ENCODE assay signal across 20 cellular contexts in genomic region chr1:232274999-232275706, GRCh38.
"Had no signal": no experiment of that assay in that cellular context is flagged by ENCODE, and none has a peak within 500 bp of the region (broad histone marks: within the 10 kb centered on the region; RNA-seq: fewer than 3 reads in every experiment).

No MANE protein-coding gene starts in this region.

- H3K9me3 Mint-ChIP-seq: dendritic cell treated with granulocyte-macrophage colony-stimulating factor and Interleukin-4, amounts not matched to agents 40 ng/mL and 50 ng/mL, for 4 days; naive thymus-derived CD8-positive, alpha-beta T cell; stimulated activated effector memory CD8-positive, alpha-beta T cell treated with anti-CD3 and anti-CD28 coated beads, Interleukin-12 subunit alpha, Interleukin-12 subunit beta, amount 100 ng/mL, for 72 hours; type B pancreatic cell had no signal

- DNase-seq: central memory CD4-positive, alpha-beta T cell; effector memory CD4-positive, alpha-beta T cell; left lung; midbrain; naive thymus-derived CD8-positive, alpha-beta T cell; pancreas; stimulated activated CD4-positive, alpha-beta T cell treated with anti-CD3 and anti-CD28 coated beads, Interleukin-2, amount 100 ng/mL, for 24 hours; stimulated activated CD4-positive, alpha-beta T cell treated with anti-CD3 and anti-CD28 coated beads, Interleukin-4, amount 100 ng/mL, for 24 hours; stimulated activated naive CD8-positive, alpha-beta T cell treated with anti-CD3 and anti-CD28 coated beads, Interleukin-15, Interleukin-2, amounts not matched to agents 100 U/mL and 50 U/mL, for 24 hours; substantia nigra; testis had no signal

- H3K36me3 Mint-ChIP-seq: naive thymus-derived CD8-positive, alpha-beta T cell; stimulated activated effector memory CD8-positive, alpha-beta T cell treated with anti-CD3 and anti-CD28 coated beads, Interleukin-12 subunit alpha, Interleukin-12 subunit beta, amount 100 ng/mL, for 72 hours; type B pancreatic cell had no signal

- H3K4me3 Mint-ChIP-seq: dendritic cell treated with granulocyte-macrophage colony-stimulating factor and Interleukin-4, amounts not matched to agents 40 ng/mL and 50 ng/mL, for 4 days; naive thymus-derived CD8-positive, alpha-beta T cell; neural crest cell; stimulated activated effector memory CD8-positive, alpha-beta T cell treated with anti-CD3 and anti-CD28 coated beads, Interleukin-12 subunit alpha, Interleukin-12 subunit beta, amount 100 ng/mL, for 72 hours; type B pancreatic cell had no signal

- H3K27ac Mint-ChIP-seq: dendritic cell treated with granulocyte-macrophage colony-stimulating factor and Interleukin-4, amounts not matched to agents 40 ng/mL and 50 ng/mL, for 4 days; naive thymus-derived CD8-positive, alpha-beta T cell; stimulated activated effector memory CD8-positive, alpha-beta T cell treated with anti-CD3 and anti-CD28 coated beads, Interleukin-12 subunit alpha, Interleukin-12 subunit beta, amount 100 ng/mL, for 72 hours; type B pancreatic cell had no signal

- H3K27me3 ChIP-seq: esophagus muscularis mucosa, foreskin keratinocyte, gastroesophageal sphincter, left lung, pancreas, testis, tibial artery had no signal

- H3K27ac ChIP-seq: esophagus muscularis mucosa, foreskin keratinocyte, gastroesophageal sphincter, left lung, neutrophil, pancreas, testis, tibial artery had no signal

- ATAC-seq: foreskin keratinocyte; gastroesophageal sphincter; naive thymus-derived CD8-positive, alpha-beta T cell; stimulated activated effector memory CD8-positive, alpha-beta T cell treated with anti-CD3 and anti-CD28 coated beads, Interleukin-12 subunit alpha, Interleukin-12 subunit beta, amount 100 ng/mL, for 72 hours; stimulated activated naive CD8-positive, alpha-beta T cell treated with anti-CD3 and anti-CD28 coated beads, Interleukin-15, Interleukin-2, amounts not matched to agents 100 U/mL and 50 U/mL, for 24 hours had no signal

- H3K4me3 ChIP-seq: esophagus muscularis mucosa, gastroesophageal sphincter, left lung, pancreas, testis, tibial artery had no signal

- H3K36me3 ChIP-seq: esophagus muscularis mucosa, gastroesophageal sphincter, left lung, neutrophil, pancreas, tibial artery had no signal

- H3K9me3 ChIP-seq: esophagus muscularis mucosa, gastroesophageal sphincter, left lung, neutrophil, pancreas, testis, tibial artery had no signal

- H3K4me1 Mint-ChIP-seq: naive thymus-derived CD8-positive, alpha-beta T cell; stimulated activated effector memory CD8-positive, alpha-beta T cell treated with anti-CD3 and anti-CD28 coated beads, Interleukin-12 subunit alpha, Interleukin-12 subunit beta, amount 100 ng/mL, for 72 hours had no signal

- H3K4me1 ChIP-seq: pancreas, testis, tibial artery had no signal
